21 cellular contexts compared by ENCODE assay signal in genomic region chr1:213666922-213667321, GRCh38.
DNase-seq lines count a peak whose midpoint lies in the region; ATAC-seq, FAIRE-seq and TF ChIP-seq lines count a peak whose summit lies in the region.
"Had no signal": no experiment of that assay in that cellular context is flagged by ENCODE, and none has a peak within 500 bp of the region (broad histone marks: within the 10 kb centered on the region; RNA-seq: fewer than 3 reads in every experiment).

No MANE protein-coding gene starts in this region.

- H3K4ac ChIP-seq in H1 (replicated peaks; ENCODE audit: insufficient read length, low read depth, low read length) = no peak overlapping the region

- no peaks in the 10 kb centered on the region for H3K36me3 ChIP-seq in WERI-Rb-1
- no peaks in the 10 kb centered on the region for H3K36me3 ChIP-seq in H1 (ENCODE audit: control insufficient read depth in 2 of 4, insufficient read depth in 4 of 4, low read length in 3 of 4)
- H3K36me3 ChIP-seq in upper lobe of left lung = no peaks in the 10 kb centered on the region
- H3K36me3 ChIP-seq in GM23248 (ENCODE audit: low read depth) = no peaks in the 10 kb centered on the region
- H3K36me3 ChIP-seq: BE2C, BLaER1 had no signal

- peak overlapping the region; percentile 75; the same call in 1 of the 2 replicates for H2BK15ac ChIP-seq in H1 (ENCODE audit: low read length)

- H3K18ac ChIP-seq in H1 (ENCODE audit: extremely low read depth, low read length) = no peak overlapping the region

- no peak overlapping the region for H4K8ac ChIP-seq in H1 (ENCODE audit: extremely low read depth, insufficient read depth, low read length)

- peaks cover 0 to 2% of the 10 kb centered on the region in 2 experiments for H4K20me1 ChIP-seq in H1 (replicated peaks in 1 of 2; ENCODE audit: control insufficient read depth in 1 of 2, insufficient read depth in 2 of 2, low read length in 2 of 2)
- no peaks in the 10 kb centered on the region for H4K20me1 ChIP-seq in GM23248 (ENCODE audit: insufficient read depth)
- H4K20me1 ChIP-seq: BLaER1 had no signal

- H2BK5ac ChIP-seq in H1 (ENCODE audit: low read depth, low read length) = no peak overlapping the region

- WGBS in H1 (ENCODE audit: extremely low coverage in 1 of 2, insufficient coverage in 1 of 2, insufficient read length in 1 of 2, insufficient replicate concordance in 2 of 2, low coverage in 1 of 2, low lambda C conversion rate in 2 of 2, missing lambda C conversion rate in 1 of 2), 2 experiments = 80% methylated on average over 3 of the region's 3 CpGs; no CpG with 5 or more reads in 1 of the 2 experiments
- 80 to 88% methylated on average over 3 of the region's 3 CpGs for WGBS in upper lobe of left lung, 2 donors
- 3 to 5% methylated on average over 3 of the region's 3 CpGs for WGBS in GM23248 (ENCODE audit: low coverage in 1 of 2, low lambda C conversion rate in 2 of 2, missing lambda C conversion rate in 2 of 2), 2 experiments

- H3K23me2 ChIP-seq in H1 (ENCODE audit: low read depth, low read length) = 0 out of 2 replicates have a peak, but pooled peaks cover 3% of the 10 kb centered on the region

- H3K4me3 ChIP-seq in WERI-Rb-1 (ENCODE audit: low read depth, low read length) = no peak overlapping the region
- H3K4me3 ChIP-seq in H1 (ENCODE audit: extremely low read depth in 1 of 4, insufficient read depth in 2 of 4, low read depth in 3 of 4, low read length in 4 of 4) = no peak overlapping the region
- no peak overlapping the region for H3K4me3 ChIP-seq in upper lobe of left lung
- no peak overlapping the region for H3K4me3 ChIP-seq in GM23248
- H3K4me3 ChIP-seq: BLaER1, GM12878 had no signal

- POLR2A ChIA-PET in H1 (lab: Charles Lee; ENCODE audit: partially characterized antibody) = no interaction called here

- no peak for DNase-seq in WERI-Rb-1
- DNase-seq in H1 (ENCODE audit: low read depth in 1 of 2, low spot score in 2 of 2) = no peak
- no peak for DNase-seq in upper lobe of left lung
- no peak for DNase-seq in GM23248
- DNase-seq: 8988T; ACHN; BE2C; C1 segment of cervical spinal cord; CD4-positive, alpha-beta memory T cell; CD4-positive, CD25-positive, alpha-beta regulatory T cell; CD8-positive, alpha-beta memory T cell; DMS79; DND-41; EL; GDM1 had no signal

- H2AK5ac ChIP-seq in H1 (ENCODE audit: low read depth, low read length) = no peak overlapping the region

- FAIRE-seq in H1 (lab: Jason Lieb, UNC) = no peak
- FAIRE-seq: A204.1, GM12878, GM12892, GM18507 had no signal

- peaks cover 2% of the 10 kb centered on the region for H3K9me3 ChIP-seq in WERI-Rb-1 (ENCODE audit: severe bottlenecking)
- H3K9me3 ChIP-seq in H1 (ENCODE audit: insufficient read depth in 2 of 2, low read depth in 1 of 2, low read length in 1 of 2) = no peaks in the 10 kb centered on the region
- no peaks in the 10 kb centered on the region for H3K9me3 ChIP-seq in upper lobe of left lung
- H3K9me3 ChIP-seq in GM23248 (ENCODE audit: low read depth) = no peaks in the 10 kb centered on the region
- H3K9me3 ChIP-seq: BE2C, BLaER1 had no signal

- CTCF ChIA-PET in H1 (lab: Charles Lee; ENCODE audit: partially characterized antibody) = interaction anchor here (1.4 kb wide), 1 partner anchor 18 kb away, joined by 6 read pairs; no protein-coding TSS in a partner anchor

- H3K79me2 ChIP-seq in H1 (ENCODE audit: control insufficient read depth in 1 of 2, insufficient read depth in 2 of 2, low read length in 2 of 2) (no peaks in the 10 kb centered on the region), GM23248 (ENCODE audit: insufficient read depth) (no peaks in the 10 kb centered on the region)

- H3K27me3 ChIP-seq in WERI-Rb-1 (ENCODE audit: insufficient read depth, low read depth, severe bottlenecking) (no peaks in the 10 kb centered on the region), H1 (replicated peaks in 1 of 4; ENCODE audit: control insufficient read depth in 3 of 4, extremely low read depth in 1 of 4, insufficient read depth in 3 of 4, low read length in 3 of 4) (no peaks in the 10 kb centered on the region; a peak in 1 of 7 replicates), upper lobe of left lung (no peaks in the 10 kb centered on the region), GM23248 (replicated peaks; ENCODE audit: insufficient read depth) (no peaks in the 10 kb centered on the region)
- H3K27me3 ChIP-seq: BE2C, BLaER1 had no signal

- H2AFZ ChIP-seq in H1 (ENCODE audit: low read length) (no peak overlapping the region), GM23248 (no peak overlapping the region)

- H4K5ac ChIP-seq in H1 (ENCODE audit: insufficient read length, low read depth, low read length) = no peak overlapping the region

- in situ Hi-C loops in GM23248 (cut with MboI) = no loop called here

- H2BK20ac ChIP-seq in H1 (ENCODE audit: low read length) = no peak overlapping the region

- no peak overlapping the region for H2BK12ac ChIP-seq in H1 (ENCODE audit: low read depth, low read length)

- TF ChIP-seq POLR2A in H1 (IDR thresholded peaks at IDR 0.05; ENCODE audit: control extremely low read depth in 1 of 2, low read depth in 2 of 2, low read length in 2 of 2) (no peak), upper lobe of left lung (IDR thresholded peaks at IDR 0.05) (no peak)

- TF ChIP-seq EP300 in H1 (IDR thresholded peaks at IDR 0.05; ENCODE audit: borderline replicate concordance in 1 of 2, low read depth in 2 of 2, low read length in 2 of 2) (no peak), upper lobe of left lung (IDR thresholded peaks at IDR 0.05) (no peak)

- no peak overlapping the region for H3K56ac ChIP-seq in H1 (replicated peaks; ENCODE audit: insufficient read length, low read depth, low read length)

- no peak overlapping the region for H2BK120ac ChIP-seq in H1 (replicated peaks; ENCODE audit: low read depth, low read length)

- no peaks in the 10 kb centered on the region for H3K9me2 ChIP-seq in GM23248 (ENCODE audit: insufficient read depth)

- no peaks in the 10 kb centered on the region for H3F3A ChIP-seq in GM23248 (ENCODE audit: insufficient read depth)

- H3K4me1 ChIP-seq in H1 (replicated peaks in 1 of 4; ENCODE audit: control insufficient read depth in 3 of 4, insufficient read depth in 4 of 4, low read length in 3 of 4) (peaks cover 0 to 11% (median 6%) of the 10 kb centered on the region in 4 experiments; a peak in 5 of 7 replicates), upper lobe of left lung (no peaks in the 10 kb centered on the region), GM23248 (ENCODE audit: insufficient read depth) (no peaks in the 10 kb centered on the region)
- H3K4me1 ChIP-seq: BE2C had no signal

- no peak overlapping the region for H3K4me2 ChIP-seq in H1 (ENCODE audit: insufficient read depth in 1 of 2, low read depth in 2 of 2, low read length in 2 of 2)
- H3K4me2 ChIP-seq in GM23248 (ENCODE audit: unreplicated experiment) = no peak overlapping the region
- H3K4me2 ChIP-seq: BLaER1 had no signal

- H3K23ac ChIP-seq in H1 (ENCODE audit: insufficient read length) = no peak overlapping the region

- ATAC-seq in upper lobe of left lung (ENCODE audit: low FRiP score in 2 of 2) = no peak
- no peak for ATAC-seq in GM21529 (IDR thresholded peaks at IDR 0.05; ENCODE audit: unreplicated experiment)
- ATAC-seq: GM12878 had no signal

- no peak overlapping the region for H4K91ac ChIP-seq in H1 (replicated peaks; ENCODE audit: insufficient read length, low read length)

- no peak for TF ChIP-seq RAD21 in H1 (IDR thresholded peaks at IDR 0.05 in 1 of 2, conservative IDR thresholded peaks at IDR 0.05 in 1 of 2; ENCODE audit: low read depth in 2 of 2, low read length in 2 of 2)

- no peak for TF ChIP-seq CTCF in WERI-Rb-1 (IDR thresholded peaks at IDR 0.05; ENCODE audit: low read depth, low read length)
- TF ChIP-seq CTCF in H1 (IDR thresholded peaks at IDR 0.05; ENCODE audit: control extremely low read depth in 1 of 3, insufficient read depth in 1 of 3, low read depth in 1 of 3, low read length in 3 of 3) = no peak
- no peak for TF ChIP-seq CTCF in upper lobe of left lung (IDR thresholded peaks at IDR 0.05)

- no peaks in the 10 kb centered on the region for H3K79me1 ChIP-seq in H1 (ENCODE audit: low read depth, low read length)

- H3K9ac ChIP-seq in H1 (replicated peaks in 1 of 4; ENCODE audit: extremely low read depth in 1 of 4, low read depth in 3 of 4, low read length in 3 of 4) = no peak overlapping the region
- H3K9ac ChIP-seq in GM23248 = no peak overlapping the region
- H3K9ac ChIP-seq: BLaER1 had no signal

- peak overlapping the region; percentile 14; the same call in 1 of the 2 replicates for H3K27ac ChIP-seq in WERI-Rb-1
- H3K27ac ChIP-seq in H1 (ENCODE audit: low read depth, low read length) = no peak overlapping the region
- no peak overlapping the region for H3K27ac ChIP-seq in upper lobe of left lung
- H3K27ac ChIP-seq in GM23248 = no peak overlapping the region
- H3K27ac ChIP-seq: BLaER1 had no signal

- H3K14ac ChIP-seq in H1 (ENCODE audit: insufficient read length) = no peak overlapping the region

TF ChIP-seq in H1, 55 proteins besides CTCF, POLR2A, EP300 and RAD21:
- TF ChIP-seq SIN3A (conservative IDR thresholded peaks at IDR 0.05 in 1 of 2, IDR thresholded peaks at IDR 0.05 in 1 of 2; ENCODE audit: low read depth in 1 of 2, low read length in 2 of 2) (no peak), FOSL1 (IDR thresholded peaks at IDR 0.05; ENCODE audit: insufficient read depth, low read depth, low read length) (no peak), TAF1 (IDR thresholded peaks at IDR 0.05; ENCODE audit: low read depth, low read length) (no peak)
